Comparison of ENCODE assay signal across 26 cellular contexts in genomic region chr13:100637380-100637779, GRCh38.
"Had no signal": no experiment of that assay in that cellular context is flagged by ENCODE, and none has a peak within 500 bp of the region (broad histone marks: within the 10 kb centered on the region; RNA-seq: fewer than 3 reads in every experiment).

No MANE protein-coding gene starts in this region.

- H3K4me2 ChIP-seq: hepatocyte had no signal

- H3K79me2 ChIP-seq: hepatocyte had no signal

- H3K36me3 ChIP-seq: ovary had no signal

- H3K27ac ChIP-seq: heart left ventricle, hepatocyte, left lung, lower lobe of right lung, ovary, skin epidermis, thoracic aorta, tibial artery, upper lobe of right lung had no signal

- ATAC-seq: heart left ventricle; left colon; left lung; lower lobe of right lung; naive thymus-derived CD8-positive, alpha-beta T cell; right cardiac atrium; sciatic nerve; stimulated activated memory B cell treated with anti-CD40 and anti-IgM and Interleukin-4, amounts not matched to agents 10 μg/mL and 1 μg/mL and 100 μg/mL, for 72 hours; stimulated activated naive CD8-positive, alpha-beta T cell treated with anti-CD3 and anti-CD28 coated beads, Interleukin-15, amount 100 ng/mL, for 72 hours; upper lobe of right lung had no signal

- H3K9me3 ChIP-seq: heart left ventricle, left lung, lower lobe of right lung, ovary, thoracic aorta, tibial artery, upper lobe of right lung had no signal

- H3K27me3 ChIP-seq: heart left ventricle, hepatocyte, left lung, ovary, tibial artery, upper lobe of right lung had no signal

- H2AFZ ChIP-seq: hepatocyte had no signal

- DNase-seq: heart left ventricle; islet precursor cell; kidney glomerular epithelial cell; left colon; left lung; lower lobe of right lung; mammary epithelial cell; mesenchymal stem cell; naive thymus-derived CD8-positive, alpha-beta T cell; ovary; retina; right cardiac atrium; stimulated activated CD4-positive, alpha-beta T cell treated with anti-CD3 and anti-CD28 coated beads, Interleukin-12 subunit alpha, Interleukin-12 subunit beta, amount 100 ng/mL, for 4 hours; stimulated activated CD4-positive, alpha-beta T cell treated with anti-CD3 and anti-CD28 coated beads, Interleukin-15, amount 100 ng/mL, for 24 hours; stimulated activated CD4-positive, alpha-beta T cell treated with anti-CD3 and anti-CD28 coated beads, Interleukin-2, amount 100 ng/mL, for 24 hours; stimulated activated CD4-positive, alpha-beta T cell treated with anti-CD3 and anti-CD28 coated beads, Interleukin-4, amount 100 ng/mL, for 1 hour; stimulated activated naive CD4-positive, alpha-beta T cell treated with Interleukin-2 at 50 U/mL for 16 hours; stimulated activated naive CD8-positive, alpha-beta T cell treated with anti-CD3 and anti-CD28 coated beads, Interleukin-15, amount 100 ng/mL, for 72 hours; tibial artery; trophoblast cell; upper lobe of right lung had no signal

- H3K4me3 ChIP-seq: heart left ventricle, hepatocyte, left lung, lower lobe of right lung, ovary, skin epidermis, thoracic aorta, tibial artery, upper lobe of right lung had no signal
